In the genomic region with DNA sequence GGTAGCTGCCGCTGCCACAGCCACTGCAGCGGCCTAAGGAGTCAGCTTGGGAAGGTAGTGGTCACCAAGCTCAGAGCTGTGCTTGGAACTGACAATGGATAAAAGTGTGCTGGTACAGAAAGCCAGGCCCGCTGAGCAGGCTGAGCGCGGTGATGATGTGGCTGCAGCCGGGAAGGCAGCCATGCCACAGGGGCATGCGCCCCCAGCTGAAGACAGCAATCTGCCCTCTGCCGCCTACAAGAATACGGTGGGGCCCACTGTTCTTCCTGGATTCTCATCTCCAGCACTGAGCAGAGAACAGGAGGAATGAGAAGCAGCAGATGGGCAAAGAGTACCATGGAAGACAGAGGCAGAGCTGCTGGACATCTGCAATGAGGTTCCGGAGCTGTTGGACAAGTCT, we compare ENCODE assay signal across 1 cellular context.
TF ChIP-seq lines count a peak whose summit lies in the region.

No MANE protein-coding gene starts in this region.

TF ChIP-seq in H1, 55 proteins besides CTCF, POLR2A, EP300 and RAD21:
- TF ChIP-seq NANOG (IDR thresholded peaks at IDR 0.05; ENCODE audit: insufficient read depth, low read depth, low read length, poor library complexity, severe bottlenecking) (no peak), TBP (IDR thresholded peaks at IDR 0.05; ENCODE audit: low read depth, low read length) (no peak), KDM1A (IDR thresholded peaks at IDR 0.05; ENCODE audit: borderline replicate concordance, low read length) (no peak), ASH2L (IDR thresholded peaks at IDR 0.05; ENCODE audit: low read length) (no peak), CHD2 (IDR thresholded peaks at IDR 0.05; ENCODE audit: low read length) (no peak), TEAD4 (IDR thresholded peaks at IDR 0.05; ENCODE audit: low read depth, low read length) (no peak), SIX5 (IDR thresholded peaks at IDR 0.05; ENCODE audit: low read depth, low read length) (no peak), NRF1 (IDR thresholded peaks at IDR 0.05; ENCODE audit: low read depth, low read length) (no peak), TCF12 (IDR thresholded peaks at IDR 0.05; ENCODE audit: low read depth, low read length) (no peak), YY1 (IDR thresholded peaks at IDR 0.05; ENCODE audit: low read depth, low read length) (no peak)
- TF ChIP-seq, protein P1, sequence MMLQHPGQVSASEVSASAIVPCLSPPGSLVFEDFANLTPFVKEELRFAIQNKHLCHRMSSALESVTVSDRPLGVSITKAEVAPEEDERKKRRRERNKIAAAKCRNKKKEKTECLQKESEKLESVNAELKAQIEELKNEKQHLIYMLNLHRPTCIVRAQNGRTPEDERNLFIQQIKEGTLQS (IDR thresholded peaks at IDR 0.05; ENCODE audit: insufficient read depth, low read depth, low read length), result no peak
- TF ChIP-seq, protein P2, sequence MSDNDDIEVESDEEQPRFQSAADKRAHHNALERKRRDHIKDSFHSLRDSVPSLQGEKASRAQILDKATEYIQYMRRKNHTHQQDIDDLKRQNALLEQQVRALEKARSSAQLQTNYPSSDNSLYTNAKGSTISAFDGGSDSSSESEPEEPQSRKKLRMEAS (IDR thresholded peaks at IDR 0.05), result no peak
